ENCODE assay signal across 9 cellular contexts in genomic region chr9:95189230-95190098, GRCh38.
DNase-seq lines count a peak whose midpoint lies in the region; ATAC-seq and TF ChIP-seq lines count a peak whose summit lies in the region.
"Had no signal": no experiment of that assay in that cellular context is flagged by ENCODE, and none has a peak within 500 bp of the region (broad histone marks: within the 10 kb centered on the region; RNA-seq: fewer than 3 reads in every experiment).

No MANE protein-coding gene starts in this region.

- no peaks in the 10 kb centered on the region for H3K36me3 Mint-ChIP-seq in WTC11

- H3K9me3 Mint-ChIP-seq in WTC11: no peaks in the 10 kb centered on the region

- peaks cover 28% of the 10 kb centered on the region for H3K4me1 Mint-ChIP-seq in WTC11

- H3K27ac Mint-ChIP-seq in WTC11: peak overlapping the region; percentile 1; the same call in 1 of the 2 replicates

- no peak for TF ChIP-seq CTCF in WTC11 (IDR thresholded peaks at IDR 0.05)

- ATAC-seq in WTC11 (no peak), Right ventricle myocardium superior (ENCODE audit: poor library complexity) (peak; percentile 74), sciatic nerve (peak; percentile 92), HG02885 (IDR thresholded peaks at IDR 0.05; ENCODE audit: poor library complexity, unreplicated experiment) (no peak)

- H3K27me3 Mint-ChIP-seq in WTC11 (ENCODE audit: low read depth): no peaks in the 10 kb centered on the region

- POLR2A ChIA-PET in WTC11 (lab: Charles Lee): no interaction called here

- intact Hi-C loops in Right ventricle myocardium superior (cut with DNase I) (no loop called here), sciatic nerve (cut with DNase I) (no loop called here)

- DNase-seq in Kasumi-1 (lab: John Stamatoyannopoulos, UW): peak; percentile 22 to 36
- no peak for DNase-seq in WTC11 (ENCODE audit: low spot score)
- no peak for DNase-seq in Right ventricle myocardium superior
- DNase-seq in sciatic nerve (ENCODE audit: low spot score): no peak
- no peak for DNase-seq in stimulated activated naive CD4-positive, alpha-beta T cell treated with Interleukin-2 at 50 U/mL for 16 hours (lab: John Stamatoyannopoulos, UW)
- DNase-seq in midbrain (lab: John Stamatoyannopoulos, UW): no peak
- DNase-seq in foreskin melanocyte: no peak
- DNase-seq: NCI-H82 had no signal

- CTCF ChIA-PET in WTC11 (lab: Charles Lee): interaction anchor here (0.9 to 2.0 kb wide), 3 partner anchors 21 to 79 kb away, joined by 3 to 5 read pairs (median 3); no protein-coding TSS in a partner anchor

- no peak overlapping the region for H3K4me3 Mint-ChIP-seq in WTC11

TF ChIP-seq in WTC11, 78 proteins besides CTCF, POLR2A, EP300 and RAD21:
- no peak for TF ChIP-seq ESRRA (CRISPR knock-in tag; IDR thresholded peaks at IDR 0.05; ENCODE audit: borderline replicate concordance)
- TF ChIP-seq ZNF532 (CRISPR knock-in tag; IDR thresholded peaks at IDR 0.05; ENCODE audit: borderline replicate concordance): no peak
- no peak for TF ChIP-seq ZBTB21 (CRISPR knock-in tag; IDR thresholded peaks at IDR 0.05; ENCODE audit: borderline replicate concordance)
- TF ChIP-seq NFYB (CRISPR knock-in tag; conservative IDR thresholded peaks at IDR 0.05; ENCODE audit: low read depth): no peak
- TF ChIP-seq, protein P1, sequence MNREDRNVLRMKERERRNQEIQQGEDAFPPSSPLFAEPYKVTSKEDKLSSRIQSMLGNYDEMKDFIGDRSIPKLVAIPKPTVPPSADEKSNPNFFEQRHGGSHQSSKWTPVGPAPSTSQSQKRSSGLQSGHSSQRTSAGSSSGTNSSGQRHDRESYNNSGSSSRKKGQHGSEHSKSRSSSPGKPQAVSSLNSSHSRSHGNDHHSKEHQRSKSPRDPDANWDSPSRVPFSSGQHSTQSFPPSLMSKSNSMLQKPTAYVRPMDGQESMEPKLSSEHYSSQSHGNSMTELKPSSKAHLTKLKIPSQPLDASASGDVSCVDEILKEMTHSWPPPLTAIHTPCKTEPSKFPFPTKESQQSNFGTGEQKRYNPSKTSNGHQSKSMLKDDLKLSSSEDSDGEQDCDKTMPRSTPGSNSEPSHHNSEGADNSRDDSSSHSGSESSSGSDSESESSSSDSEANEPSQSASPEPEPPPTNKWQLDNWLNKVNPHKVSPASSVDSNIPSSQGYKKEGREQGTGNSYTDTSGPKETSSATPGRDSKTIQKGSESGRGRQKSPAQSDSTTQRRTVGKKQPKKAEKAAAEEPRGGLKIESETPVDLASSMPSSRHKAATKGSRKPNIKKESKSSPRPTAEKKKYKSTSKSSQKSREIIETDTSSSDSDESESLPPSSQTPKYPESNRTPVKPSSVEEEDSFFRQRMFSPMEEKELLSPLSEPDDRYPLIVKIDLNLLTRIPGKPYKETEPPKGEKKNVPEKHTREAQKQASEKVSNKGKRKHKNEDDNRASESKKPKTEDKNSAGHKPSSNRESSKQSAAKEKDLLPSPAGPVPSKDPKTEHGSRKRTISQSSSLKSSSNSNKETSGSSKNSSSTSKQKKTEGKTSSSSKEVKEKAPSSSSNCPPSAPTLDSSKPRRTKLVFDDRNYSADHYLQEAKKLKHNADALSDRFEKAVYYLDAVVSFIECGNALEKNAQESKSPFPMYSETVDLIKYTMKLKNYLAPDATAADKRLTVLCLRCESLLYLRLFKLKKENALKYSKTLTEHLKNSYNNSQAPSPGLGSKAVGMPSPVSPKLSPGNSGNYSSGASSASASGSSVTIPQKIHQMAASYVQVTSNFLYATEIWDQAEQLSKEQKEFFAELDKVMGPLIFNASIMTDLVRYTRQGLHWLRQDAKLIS (CRISPR knock-in tag; IDR thresholded peaks at IDR 0.05; ENCODE audit: borderline replicate concordance): no peak
- no peak for TF ChIP-seq GTF2I (CRISPR knock-in tag; conservative IDR thresholded peaks at IDR 0.05)
- TF ChIP-seq ELF4 (CRISPR knock-in tag; IDR thresholded peaks at IDR 0.05; ENCODE audit: low read depth): no peak
TF ChIP-seq in WTC11: peak in this region for 0.

Comparison
In these comparisons a context has a peak if more than half of its experiments do, and no peak if none do; other contexts are left out.
1. DNase-seq: peak in Kasumi-1 (2 of 2); none in WTC11 (single experiment), Right ventricle myocardium superior (single experiment), sciatic nerve (single experiment), stimulated activated naive CD4-positive, alpha-beta T cell treated with Interleukin-2 at 50 U/mL for 16 hours (single experiment), midbrain (single experiment) and foreskin melanocyte (single experiment).
2. ATAC-seq: peak in Right ventricle myocardium superior (single experiment) and sciatic nerve (single experiment); none in WTC11 (single experiment) and HG02885 (single experiment).